In genomic region chr7:152054377-152055230, GRCh38 we compare ENCODE assay signal across 16 cellular contexts. TPM values are rescaled to one million over a fixed set of nuclear protein-coding genes. Genes with fewer than 3 reads are reported as not detected.
A peak's percentile ranks its signal among the peaks of the same experiment; 100 is the strongest.
DNase-seq lines count a peak whose midpoint lies in the region; ATAC-seq and TF ChIP-seq lines count a peak whose summit lies in the region.
"Had no signal": no experiment of that assay in that cellular context is flagged by ENCODE, and none has a peak within 500 bp of the region (broad histone marks: within the 10 kb centered on the region; RNA-seq: fewer than 3 reads in every experiment).

No MANE protein-coding gene starts in this region.

- H3K36me3 Mint-ChIP-seq in stimulated activated effector memory CD8-positive, alpha-beta T cell treated with anti-CD3 and anti-CD28 coated beads, Interleukin-12 subunit alpha, Interleukin-12 subunit beta, amount 100 ng/mL, for 72 hours, result peaks cover 6% of the 10 kb centered on the region
- H3K36me3 Mint-ChIP-seq: natural killer cell treated with Interleukin-12 subunit alpha and Interleukin-12 subunit beta and Interleukin-15 and Interleukin-18, amount 100 ng/mL, for 72 hours had no signal

- no peak overlapping the region for H3K4me3 Mint-ChIP-seq in stimulated activated effector memory CD8-positive, alpha-beta T cell treated with anti-CD3 and anti-CD28 coated beads, Interleukin-12 subunit alpha, Interleukin-12 subunit beta, amount 100 ng/mL, for 72 hours
- H3K4me3 Mint-ChIP-seq: activated naive CD4-positive, alpha-beta T cell treated with anti-CD3 and anti-CD28 coated beads, Interleukin-2, amount 50 U/mL, for 24 hours; natural killer cell treated with Interleukin-12 subunit alpha and Interleukin-12 subunit beta and Interleukin-15 and Interleukin-18, amount 100 ng/mL, for 72 hours had no signal

- H3K27ac Mint-ChIP-seq in stimulated activated effector memory CD8-positive, alpha-beta T cell treated with anti-CD3 and anti-CD28 coated beads, Interleukin-12 subunit alpha, Interleukin-12 subunit beta, amount 100 ng/mL, for 72 hours, result no peak overlapping the region
- H3K27ac Mint-ChIP-seq: activated naive CD4-positive, alpha-beta T cell treated with anti-CD3 and anti-CD28 coated beads, Interleukin-2, amount 50 U/mL, for 24 hours; natural killer cell treated with Interleukin-12 subunit alpha and Interleukin-12 subunit beta and Interleukin-15 and Interleukin-18, amount 100 ng/mL, for 72 hours had no signal

- no peaks in the 10 kb centered on the region for H3K9me3 Mint-ChIP-seq in stimulated activated effector memory CD8-positive, alpha-beta T cell treated with anti-CD3 and anti-CD28 coated beads, Interleukin-12 subunit alpha, Interleukin-12 subunit beta, amount 100 ng/mL, for 72 hours
- H3K9me3 Mint-ChIP-seq: activated naive CD4-positive, alpha-beta T cell treated with anti-CD3 and anti-CD28 coated beads, Interleukin-2, amount 50 U/mL, for 24 hours; natural killer cell treated with Interleukin-12 subunit alpha and Interleukin-12 subunit beta and Interleukin-15 and Interleukin-18, amount 100 ng/mL, for 72 hours had no signal

- no peak overlapping the region for H3K4me3 ChIP-seq in fibroblast of villous mesenchyme (ENCODE audit: low read depth, low read length)
- H3K4me3 ChIP-seq: BLaER1 had no signal

- DNase-seq in AG08395 (ENCODE audit: low spot score) (peak; percentile 48), LHCN-M2 (ENCODE audit: low read depth) (peak; percentile 60), fibroblast of villous mesenchyme (ENCODE audit: low read depth) (peak; percentile 70), omental fat pad (ENCODE audit: low spot score) (no peak), activated gamma-delta T cell (lab: John Stamatoyannopoulos, UW) (no peak)
- DNase-seq in activated CD4-positive, alpha-beta T cell treated with anti-CD3 and anti-CD28 coated beads, Interleukin-2, amount 50 U/mL, for 48 hours, result no peak
- DNase-seq in stimulated activated effector memory CD8-positive, alpha-beta T cell treated with anti-CD3 and anti-CD28 coated beads, Interleukin-12 subunit alpha, Interleukin-12 subunit beta, amount 100 ng/mL, for 72 hours (ENCODE audit: low spot score in 2 of 2), result no peak
- DNase-seq: activated CD4-positive, alpha-beta T cell treated with anti-CD3 and anti-CD28 coated beads, Interleukin-2, amount 50 U/mL, for 4 hours; NCI-H187 treated with DMSO at 0.1 percent for 48 hours; stimulated activated CD4-positive, alpha-beta T cell treated with anti-CD3 and anti-CD28 coated beads, Interleukin-2, amount 100 ng/mL, for 24 hours; stimulated activated naive CD4-positive, alpha-beta T cell treated with Interleukin-2 at 50 U/mL for 16 hours; T-helper 2 cell had no signal

- TF ChIP-seq CTCF in fibroblast of villous mesenchyme (IDR thresholded peaks at IDR 0.05; ENCODE audit: insufficient read depth, low read depth, low read length) (peak; percentile 7), omental fat pad (IDR thresholded peaks at IDR 0.05) (no peak)

- ATAC-seq in omental fat pad (ENCODE audit: low FRiP score) (peak; percentile 77), HG03108 (IDR thresholded peaks at IDR 0.05; ENCODE audit: unreplicated experiment) (no peak)
- no peak for ATAC-seq in stimulated activated effector memory CD8-positive, alpha-beta T cell treated with anti-CD3 and anti-CD28 coated beads, Interleukin-12 subunit alpha, Interleukin-12 subunit beta, amount 100 ng/mL, for 72 hours
- ATAC-seq: natural killer cell treated with Interleukin-12 subunit alpha and Interleukin-12 subunit beta and Interleukin-15 and Interleukin-18, amount 100 ng/mL, for 72 hours had no signal

- H3K4me1 Mint-ChIP-seq in stimulated activated effector memory CD8-positive, alpha-beta T cell treated with anti-CD3 and anti-CD28 coated beads, Interleukin-12 subunit alpha, Interleukin-12 subunit beta, amount 100 ng/mL, for 72 hours, result peaks cover 22% of the 10 kb centered on the region

RNA-seq across cellular contexts. Expression of gene GALNT11, which starts 29.1 kb away (rescaled TPM):
- 77.6 and 82.4 TPM in 2 replicates for total RNA-seq in LHCN-M2 (2014; rRNA removed)
- polyA plus RNA-seq in LHCN-M2 (2012), result 26.1 TPM
- 35.1 and 45.3 TPM in 2 replicates for total RNA-seq in fibroblast of villous mesenchyme
- 10 to 100 TPM; 45.2 to 53.4 (median 51.4) TPM for total RNA-seq in omental fat pad

Comparison
In these comparisons a context has a peak if more than half of its experiments do, and no peak if none do; other contexts are left out.
1. DNase-seq: peak in AG08395 (single experiment), LHCN-M2 (single experiment) and fibroblast of villous mesenchyme (single experiment); none in omental fat pad (single experiment), activated CD4-positive, alpha-beta T cell treated with anti-CD3 and anti-CD28 coated beads, Interleukin-2, amount 50 U/mL, for 48 hours (0 of 2), activated gamma-delta T cell (single experiment) and stimulated activated effector memory CD8-positive, alpha-beta T cell treated with anti-CD3 and anti-CD28 coated beads, Interleukin-12 subunit alpha, Interleukin-12 subunit beta, amount 100 ng/mL, for 72 hours (0 of 2).